9 cellular contexts compared by ENCODE assay signal in genomic region chr2:49108851-49109250, GRCh38. TPM values are rescaled to one million over a fixed set of nuclear protein-coding genes. Genes with fewer than 3 reads are reported as not detected.
"Had no signal": no experiment of that assay in that cellular context is flagged by ENCODE, and none has a peak within 500 bp of the region (broad histone marks: within the 10 kb centered on the region; RNA-seq: fewer than 3 reads in every experiment).

No MANE protein-coding gene starts in this region.

- ATAC-seq: GM23338, HCT116, K562 had no signal

- DNase-seq: H9, HFFc6, IMR-90, KG1 had no signal

RNA-seq across cellular contexts. Expression of gene FSHR, which starts 45.5 kb away (rescaled TPM):
- total RNA-seq: GM23338, H1, H9, HFFc6, HT-29, IMR-90, K562 had no signal
